16 cellular contexts compared by ENCODE assay signal in genomic region chr16:57133101-57133500, GRCh38. TPM values are rescaled to one million over a fixed set of nuclear protein-coding genes. Genes with fewer than 3 reads are reported as not detected.
DNase-seq lines count a peak whose midpoint lies in the region; TF ChIP-seq lines count a peak whose summit lies in the region.
"Had no signal": no experiment of that assay in that cellular context is flagged by ENCODE, and none has a peak within 500 bp of the region (broad histone marks: within the 10 kb centered on the region; RNA-seq: fewer than 3 reads in every experiment).

No MANE protein-coding gene starts in this region.

- H4K20me1 ChIP-seq in BLaER1 treated with 17β-estradiol and CSF1 and Interleukin-3, amounts not matched to agents 10 nM and 100 nM = peaks cover 0 to 8% (median 0%) of the 10 kb centered on the region in 11 experiments; a peak in 1 of 22 replicates
- no peaks in the 10 kb centered on the region for H4K20me1 ChIP-seq in neural progenitor cell (ENCODE audit: low read depth)

- H3K9me3 Mint-ChIP-seq in Caco-2 (ENCODE audit: unreplicated experiment) (no peaks in the 10 kb centered on the region), neural progenitor cell (no peaks in the 10 kb centered on the region)

- peaks cover 12% of the 10 kb centered on the region for H3K36me3 Mint-ChIP-seq in Caco-2 (ENCODE audit: insufficient read depth, unreplicated experiment)
- H3K36me3 Mint-ChIP-seq in neural progenitor cell = peaks cover 11% of the 10 kb centered on the region

- H3K9ac ChIP-seq in BLaER1 treated with 17β-estradiol and CSF1 and Interleukin-3, amounts not matched to agents 10 nM and 100 nM = peak overlapping the region; percentile 2 to 74 (median 41); a peak in 13 of 22 replicates
- no peak overlapping the region for H3K9ac ChIP-seq in neural progenitor cell

- DNase-seq in Caco-2 (no peak), neural progenitor cell (ENCODE audit: low spot score) (peak; percentile 49), NCI-H1105 (lab: John Stamatoyannopoulos, UW) (no peak), NCI-H146 (lab: John Stamatoyannopoulos, UW) (no peak)
- no peak for DNase-seq in effector CD8-positive, alpha-beta T cell (lab: John Stamatoyannopoulos, UW)
- DNase-seq: activated effector memory CD4-positive, alpha-beta T cell treated with Interleukin-2 at 50 U/mL for 16 hours; DMS 273 treated with DMSO at 0.1 percent for 48 hours; esophagus squamous epithelium; NCI-H1436; NCI-H345; NK-92 treated with Interleukin-12 subunit alpha and Interleukin-12 subunit beta, amount 100 ng/mL, for 24 hours; retina had no signal

- H3K4me1 ChIP-seq in BLaER1 treated with 17β-estradiol and CSF1 and Interleukin-3, amounts not matched to agents 10 nM and 100 nM = peaks cover 85 to 100% (median 96%) of the 10 kb centered on the region in 10 experiments
- H3K4me1 ChIP-seq in Caco-2 (peaks cover 9% of the 10 kb centered on the region), neural progenitor cell (peaks cover 17% of the 10 kb centered on the region)
- H3K4me1 ChIP-seq: body of pancreas, suprapubic skin had no signal

- intact Hi-C loops in Caco-2 (cut with micrococcal nuclease; ENCODE audit: unreplicated experiment) = no loop called here

- H3K36me3 ChIP-seq in BLaER1 treated with 17β-estradiol and CSF1 and Interleukin-3, amounts not matched to agents 10 nM and 100 nM = peaks cover 0 to 10% (median 0%) of the 10 kb centered on the region in 11 experiments; a peak in 6 of 22 replicates
- H3K36me3 ChIP-seq in Caco-2 (ENCODE audit: control insufficient read depth, insufficient read depth, low read length) = no peaks in the 10 kb centered on the region
- no peaks in the 10 kb centered on the region for H3K36me3 ChIP-seq in neural progenitor cell
- H3K36me3 ChIP-seq: suprapubic skin had no signal

- no peaks in the 10 kb centered on the region for H3K79me2 ChIP-seq in neural progenitor cell (ENCODE audit: low read depth)

- H3K27me3 Mint-ChIP-seq in Caco-2 (ENCODE audit: insufficient read depth, unreplicated experiment) (no peaks in the 10 kb centered on the region), neural progenitor cell (ENCODE audit: insufficient read depth, low read depth) (peaks cover 2% of the 10 kb centered on the region)

- CTCF ChIA-PET in Caco-2 (lab: Charles Lee) = no interaction called here

- H3K9me3 ChIP-seq in BLaER1 treated with 17β-estradiol and CSF1 and Interleukin-3, amounts not matched to agents 10 nM and 100 nM (replicated peaks in 1 of 11) = no peaks in the 10 kb centered on the region
- H3K9me3 ChIP-seq in Caco-2 = no peaks in the 10 kb centered on the region
- no peaks in the 10 kb centered on the region for H3K9me3 ChIP-seq in neural progenitor cell (ENCODE audit: low read depth)
- H3K9me3 ChIP-seq: body of pancreas, esophagus squamous epithelium, suprapubic skin had no signal

- no peak overlapping the region for H2AFZ ChIP-seq in neural progenitor cell (replicated peaks)

- H3F3A ChIP-seq in neural progenitor cell (ENCODE audit: low read depth) = no peaks in the 10 kb centered on the region

- POLR2A ChIA-PET in Caco-2 (lab: Charles Lee) = no interaction called here

- no peaks in the 10 kb centered on the region for H3K27me3 ChIP-seq in BLaER1 treated with 17β-estradiol and CSF1 and Interleukin-3, amounts not matched to agents 10 nM and 100 nM
- H3K27me3 ChIP-seq in Caco-2 (replicated peaks; ENCODE audit: control insufficient read depth, insufficient read depth, low read length) (no peaks in the 10 kb centered on the region), neural progenitor cell (no peaks in the 10 kb centered on the region)
- H3K27me3 ChIP-seq: body of pancreas, esophagus squamous epithelium, suprapubic skin had no signal

- H3K4me3 Mint-ChIP-seq in Caco-2 (ENCODE audit: unreplicated experiment) (no peak overlapping the region), neural progenitor cell (no peak overlapping the region)

- peak overlapping the region; percentile 81 for H3K27ac Mint-ChIP-seq in Caco-2 (ENCODE audit: unreplicated experiment)
- peak overlapping the region; percentile 90 for H3K27ac Mint-ChIP-seq in neural progenitor cell

- no peaks in the 10 kb centered on the region for H3K4me1 Mint-ChIP-seq in Caco-2 (ENCODE audit: low read depth, unreplicated experiment)
- peaks cover 51% of the 10 kb centered on the region for H3K4me1 Mint-ChIP-seq in neural progenitor cell

- H3K4me2 ChIP-seq in BLaER1 treated with 17β-estradiol and CSF1 and Interleukin-3, amounts not matched to agents 10 nM and 100 nM = peak overlapping the region; percentile 64 to 98 (median 87)
- peak overlapping the region; percentile 24 for H3K4me2 ChIP-seq in neural progenitor cell

- H3K4me3 ChIP-seq in BLaER1 treated with 17β-estradiol and CSF1 and Interleukin-3, amounts not matched to agents 10 nM and 100 nM = peak overlapping the region in 2 of 10 experiments; percentile 35 to 39; a peak in 4 of 20 replicates
- H3K4me3 ChIP-seq in Caco-2 (ENCODE audit: low read depth, low read length) (no peak overlapping the region), neural progenitor cell (no peak overlapping the region)
- H3K4me3 ChIP-seq: body of pancreas, esophagus squamous epithelium, suprapubic skin had no signal

- BruUV-seq in Caco-2 (replicated peaks; lab: Mats Ljungman, UMichigan) = no TSS peak

- TF ChIP-seq CTCF in Caco-2 (IDR thresholded peaks at IDR 0.05; ENCODE audit: insufficient read depth in 1 of 2, low read depth in 1 of 2, low read length in 1 of 2, severe bottlenecking in 1 of 2, unreplicated experiment in 1 of 2) (no peak), neural progenitor cell (IDR thresholded peaks at IDR 0.05) (no peak)

- H3K27ac ChIP-seq in BLaER1 treated with 17β-estradiol and CSF1 and Interleukin-3, amounts not matched to agents 10 nM and 100 nM = peak overlapping the region in 10 of 11 experiments; percentile 12 to 67 (median 56); a peak in 19 of 22 replicates
- H3K27ac ChIP-seq in angular gyrus (ENCODE audit: low read depth, low read length) (peak overlapping the region; percentile 92), neural progenitor cell (no peak overlapping the region)
- H3K27ac ChIP-seq: esophagus squamous epithelium, suprapubic skin had no signal

RNA-seq across cellular contexts. Expression of gene CPNE2, which starts 40.7 kb away (rescaled TPM):
- total RNA-seq in Caco-2 (2022) (37.7 and 46.3 TPM in 2 replicates), neural progenitor cell (ENCODE audit: low replicate concordance) (19.8 and 26.9 TPM in 2 replicates)

RNA-seq across cellular contexts. Expression of gene PSME3IP1, which starts 52.7 kb away (rescaled TPM):
- 141 and 143 TPM in 2 replicates for total RNA-seq in Caco-2 (2022)
- total RNA-seq in neural progenitor cell (ENCODE audit: low replicate concordance) = 106 and 184 TPM in 2 replicates

RNA-seq across cellular contexts. Expression of gene RSPRY1, which starts 53.0 kb away (rescaled TPM):
- total RNA-seq in Caco-2 (2022) = 56.7 and 57.7 TPM in 2 replicates
- total RNA-seq in neural progenitor cell (ENCODE audit: low replicate concordance) = 46.6 and 49.2 TPM in 2 replicates
